ENCODE assay signal across 9 cellular contexts in the genomic region with DNA sequence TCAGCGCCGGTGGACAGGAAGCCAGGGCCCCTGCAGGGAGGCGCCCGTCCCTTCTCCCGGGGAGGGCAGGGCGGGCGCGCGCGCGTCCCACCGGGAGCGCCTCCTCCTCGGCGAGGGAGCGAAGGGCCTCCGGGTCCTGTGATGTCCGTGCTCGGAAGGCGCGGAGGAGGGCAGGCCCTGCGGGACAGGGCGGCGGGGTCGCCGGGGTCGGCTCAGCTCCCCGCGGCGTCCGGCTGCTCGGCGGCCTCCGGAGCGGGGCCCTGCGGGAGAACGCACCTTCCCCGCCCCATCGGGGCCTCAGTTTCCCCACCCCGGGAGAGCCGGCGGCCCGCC. TPM values are rescaled to one million over a fixed set of nuclear protein-coding genes. Genes with fewer than 3 reads are reported as not detected.
DNase-seq lines count a peak whose midpoint lies in the region; ATAC-seq and TF ChIP-seq lines count a peak whose summit lies in the region.
"Had no signal": no experiment of that assay in that cellular context is flagged by ENCODE, and none has a peak within 500 bp of the region (broad histone marks: within the 10 kb centered on the region; RNA-seq: fewer than 3 reads in every experiment).

No MANE protein-coding gene starts in this region.

- H3K36me3 Mint-ChIP-seq in T-helper 17 cell (ENCODE audit: low read depth), result no peaks in the 10 kb centered on the region
- H3K36me3 Mint-ChIP-seq in naive thymus-derived CD8-positive, alpha-beta T cell, result no peaks in the 10 kb centered on the region

- DNase-seq in AG09309 (ENCODE audit: low read depth) (no peak), T-helper 17 cell (no peak), epithelial cell of prostate (ENCODE audit: low read depth, low spot score) (no peak), mesenteric fat pad (ENCODE audit: low spot score) (no peak), superior temporal gyrus (ENCODE audit: extremely low spot score) (no peak)
- peak in 3 of 10 donors; percentile 25 to 57 (median 31) for DNase-seq in naive thymus-derived CD8-positive, alpha-beta T cell

- H3K9me3 ChIP-seq in T-helper 17 cell (ENCODE audit: control insufficient read depth, low read length, poor library complexity, severe bottlenecking), result no peaks in the 10 kb centered on the region

- no peak overlapping the region for H3K27ac Mint-ChIP-seq in T-helper 17 cell
- peak overlapping the region in 3 of 10 donors; percentile 68 to 84 (median 79) for H3K27ac Mint-ChIP-seq in naive thymus-derived CD8-positive, alpha-beta T cell

- no peaks in the 10 kb centered on the region for H3K27me3 Mint-ChIP-seq in T-helper 17 cell
- H3K27me3 Mint-ChIP-seq in naive thymus-derived CD8-positive, alpha-beta T cell, result no peaks in the 10 kb centered on the region

- ATAC-seq in GM18868 (IDR thresholded peaks at IDR 0.05; ENCODE audit: unreplicated experiment) (peak; percentile 29), HG03135 (IDR thresholded peaks at IDR 0.05; ENCODE audit: unreplicated experiment) (peak; percentile 19), T-helper 17 cell (peak; percentile 10)
- peak in 1 of 2 donors; percentile 27 for ATAC-seq in naive thymus-derived CD8-positive, alpha-beta T cell

- peak overlapping the region; percentile 52 for H3K4me3 ChIP-seq in AG09309 (ENCODE audit: control insufficient read depth, low read depth, low read length)

- no peaks in the 10 kb centered on the region for H3K9me3 Mint-ChIP-seq in naive thymus-derived CD8-positive, alpha-beta T cell

- peak overlapping the region; percentile 84 for H3K4me3 Mint-ChIP-seq in T-helper 17 cell
- H3K4me3 Mint-ChIP-seq in naive thymus-derived CD8-positive, alpha-beta T cell, result peak overlapping the region; percentile 70 to 91 (median 82)

- POLR2A ChIA-PET in naive thymus-derived CD8-positive, alpha-beta T cell (lab: Charles Lee), result interaction anchor here (0.6 to 2.5 kb wide), 18 partner anchors 11 to 186 kb away, joined by 3 to 26 read pairs (median 4); a partner anchor contains a TSS

- peak overlapping the region; percentile 53 for H3K27ac ChIP-seq in epithelial cell of prostate

- TF ChIP-seq CTCF in AG09309 (IDR thresholded peaks at IDR 0.05; ENCODE audit: control insufficient read depth, insufficient read depth, low read depth, low read length, missing control alignments), result no peak

- H3K4me1 Mint-ChIP-seq in T-helper 17 cell, result peaks cover 8% of the 10 kb centered on the region
- H3K4me1 Mint-ChIP-seq in naive thymus-derived CD8-positive, alpha-beta T cell, result peaks cover 0 to 20% (median 11%) of the 10 kb centered on the region in 4 donors

RNA-seq across cellular contexts. Expression of a gene that starts 0.3 kb away (rescaled TPM):
- total RNA-seq in T-helper 17 cell, result 10 to 100 TPM; 15.4 to 17.8 TPM
- total RNA-seq in naive thymus-derived CD8-positive, alpha-beta T cell, result 10 to 100 TPM; 26.4 to 28.3 TPM
- 1 to 10 TPM; 2.6 to 4.3 (median 3.9) TPM for polyA plus RNA-seq in naive thymus-derived CD8-positive, alpha-beta T cell
- 14.9 TPM for total RNA-seq in mesenteric fat pad

RNA-seq across cellular contexts. Expression of a gene that starts 0.6 kb away (rescaled TPM):
- total RNA-seq in T-helper 17 cell (1 to 10 TPM; 3.0 to 3.3 TPM), mesenteric fat pad (3.2 TPM)
- 1 to 10 TPM; 4.1 to 4.5 TPM for total RNA-seq in naive thymus-derived CD8-positive, alpha-beta T cell
- polyA plus RNA-seq in naive thymus-derived CD8-positive, alpha-beta T cell, result 1 to 10 TPM in 2 of 3 donors, under 1 TPM in 1; 0.75 to 1.1 (median 1.1) TPM

RNA-seq across cellular contexts. Expression of a gene that starts 18.5 kb away (rescaled TPM):
- not detected for total RNA-seq in T-helper 17 cell
- total RNA-seq in naive thymus-derived CD8-positive, alpha-beta T cell, result not detected
- not detected for polyA plus RNA-seq in naive thymus-derived CD8-positive, alpha-beta T cell
- not detected for total RNA-seq in mesenteric fat pad
- total RNA-seq: LHCN-M2 had no signal

RNA-seq across cellular contexts. Expression of a gene that starts 36.5 kb away (rescaled TPM):
- 10 to 100 TPM; 41.5 to 54.2 TPM for total RNA-seq in T-helper 17 cell
- total RNA-seq in naive thymus-derived CD8-positive, alpha-beta T cell, result 10 to 100 TPM; 19.1 to 19.3 TPM
- polyA plus RNA-seq in naive thymus-derived CD8-positive, alpha-beta T cell, result 10 to 100 TPM in 1 of 3 donors, 1 to 10 TPM in 2; 7.7 to 14.7 (median 8.2) TPM
- 37.4 TPM for total RNA-seq in mesenteric fat pad
